13 cellular contexts compared by ENCODE assay signal in genomic region chr20:47704746-47705496, GRCh38.
A peak's percentile ranks its signal among the peaks of the same experiment; 100 is the strongest.
DNase-seq lines count a peak whose midpoint lies in the region; ATAC-seq and TF ChIP-seq lines count a peak whose summit lies in the region.
"Had no signal": no experiment of that assay in that cellular context is flagged by ENCODE, and none has a peak within 500 bp of the region (broad histone marks: within the 10 kb centered on the region; RNA-seq: fewer than 3 reads in every experiment).

No MANE protein-coding gene starts in this region.

- POLR2A ChIA-PET in naive thymus-derived CD4-positive, alpha-beta T cell (lab: Charles Lee): no interaction called here

- no peak overlapping the region for H3K27ac Mint-ChIP-seq in naive thymus-derived CD4-positive, alpha-beta T cell
- H3K27ac Mint-ChIP-seq: T-helper 1 cell treated with Interleukin-12 subunit alpha and Interleukin-12 subunit beta and Interleukin-4 antibody, amounts not matched to agents 30 μg/mL and 1 μg/mL, for 36 hours had no signal

- H3K27me3 Mint-ChIP-seq in naive thymus-derived CD4-positive, alpha-beta T cell: peaks cover 4 to 26% (median 7%) of the 10 kb centered on the region in 5 donors

- DNase-seq in CD1c-positive myeloid dendritic cell (ENCODE audit: extremely low spot score) (peak; percentile 78), NCI-H226 (peak; percentile 75), occipital lobe (lab: John Stamatoyannopoulos, UW) (peak; percentile 49), medulla oblongata (ENCODE audit: extremely low spot score) (no peak), WERI-Rb-1 (no peak)
- DNase-seq in naive thymus-derived CD4-positive, alpha-beta T cell: no peak
- DNase-seq: activated CD4-positive, alpha-beta T cell treated with anti-CD3 and anti-CD28 coated beads, Interleukin-2, amount 50 U/mL, for 4 hours; activated gamma-delta T cell treated with Interleukin-2 at 50 U/mL for 16 hours; NCI-H2081 treated with DMSO at 0.1 percent for 48 hours had no signal

- H3K9me3 Mint-ChIP-seq in naive thymus-derived CD4-positive, alpha-beta T cell: no peaks in the 10 kb centered on the region
- H3K9me3 Mint-ChIP-seq: central memory CD8-positive, alpha-beta T cell; T-helper 1 cell treated with Interleukin-12 subunit alpha and Interleukin-12 subunit beta and Interleukin-4 antibody, amounts not matched to agents 30 μg/mL and 1 μg/mL, for 36 hours had no signal

- peaks cover 0 to 3% (median 0%) of the 10 kb centered on the region in 7 donors for H3K4me1 Mint-ChIP-seq in naive thymus-derived CD4-positive, alpha-beta T cell
- H3K4me1 Mint-ChIP-seq: central memory CD8-positive, alpha-beta T cell had no signal

- H3K36me3 ChIP-seq in naive thymus-derived CD4-positive, alpha-beta T cell (ENCODE audit: control insufficient read depth in 2 of 3, insufficient read depth in 3 of 3, low read length in 3 of 3): no peaks in the 10 kb centered on the region
- H3K36me3 ChIP-seq in WERI-Rb-1: no peaks in the 10 kb centered on the region

- ATAC-seq in esophagus mucosa (peak; percentile 26), GM21423 (IDR thresholded peaks at IDR 0.05; ENCODE audit: unreplicated experiment) (no peak)
- no peak for ATAC-seq in naive thymus-derived CD4-positive, alpha-beta T cell

- no peaks in the 10 kb centered on the region for H3K4me1 ChIP-seq in naive thymus-derived CD4-positive, alpha-beta T cell (ENCODE audit: control insufficient read depth in 2 of 2, insufficient read depth in 2 of 2, low read length in 2 of 2)

- no peak overlapping the region for H3K4me3 Mint-ChIP-seq in naive thymus-derived CD4-positive, alpha-beta T cell
- H3K4me3 Mint-ChIP-seq: central memory CD8-positive, alpha-beta T cell; T-helper 1 cell treated with Interleukin-12 subunit alpha and Interleukin-12 subunit beta and Interleukin-4 antibody, amounts not matched to agents 30 μg/mL and 1 μg/mL, for 36 hours had no signal

- H3K4me3 ChIP-seq in naive thymus-derived CD4-positive, alpha-beta T cell (ENCODE audit: low read length): no peak overlapping the region
- no peak overlapping the region for H3K4me3 ChIP-seq in WERI-Rb-1 (ENCODE audit: low read depth, low read length)

- no peak overlapping the region for H3K27ac ChIP-seq in naive thymus-derived CD4-positive, alpha-beta T cell (ENCODE audit: low read depth, low read length)
- H3K27ac ChIP-seq in WERI-Rb-1: no peak overlapping the region

- CTCF ChIA-PET in naive thymus-derived CD4-positive, alpha-beta T cell (lab: Charles Lee): no interaction called here

- no peaks in the 10 kb centered on the region for H3K9me3 ChIP-seq in naive thymus-derived CD4-positive, alpha-beta T cell (ENCODE audit: control insufficient read depth in 2 of 3, low read length in 3 of 3)
- no peaks in the 10 kb centered on the region for H3K9me3 ChIP-seq in WERI-Rb-1 (ENCODE audit: severe bottlenecking)

- H3K36me3 Mint-ChIP-seq in naive thymus-derived CD4-positive, alpha-beta T cell: no peaks in the 10 kb centered on the region

- no peaks in the 10 kb centered on the region for H3K27me3 ChIP-seq in naive thymus-derived CD4-positive, alpha-beta T cell (ENCODE audit: control insufficient read depth in 2 of 2, insufficient read depth in 2 of 2, low read length in 2 of 2)
- no peaks in the 10 kb centered on the region for H3K27me3 ChIP-seq in WERI-Rb-1 (ENCODE audit: insufficient read depth, low read depth, severe bottlenecking)

- TF ChIP-seq CTCF in WERI-Rb-1 (IDR thresholded peaks at IDR 0.05; ENCODE audit: low read depth, low read length): no peak

- intact Hi-C loops in naive thymus-derived CD4-positive, alpha-beta T cell (cut with micrococcal nuclease): no loop called here

Comparison
In these comparisons a context has a peak if more than half of its experiments do, and no peak if none do; other contexts are left out.
1. DNase-seq: peak in CD1c-positive myeloid dendritic cell (single experiment), NCI-H226 (single experiment) and occipital lobe (single experiment); none in naive thymus-derived CD4-positive, alpha-beta T cell (0 of 9), medulla oblongata (single experiment) and WERI-Rb-1 (single experiment).